9 cellular contexts compared by ENCODE assay signal in the genomic region with DNA sequence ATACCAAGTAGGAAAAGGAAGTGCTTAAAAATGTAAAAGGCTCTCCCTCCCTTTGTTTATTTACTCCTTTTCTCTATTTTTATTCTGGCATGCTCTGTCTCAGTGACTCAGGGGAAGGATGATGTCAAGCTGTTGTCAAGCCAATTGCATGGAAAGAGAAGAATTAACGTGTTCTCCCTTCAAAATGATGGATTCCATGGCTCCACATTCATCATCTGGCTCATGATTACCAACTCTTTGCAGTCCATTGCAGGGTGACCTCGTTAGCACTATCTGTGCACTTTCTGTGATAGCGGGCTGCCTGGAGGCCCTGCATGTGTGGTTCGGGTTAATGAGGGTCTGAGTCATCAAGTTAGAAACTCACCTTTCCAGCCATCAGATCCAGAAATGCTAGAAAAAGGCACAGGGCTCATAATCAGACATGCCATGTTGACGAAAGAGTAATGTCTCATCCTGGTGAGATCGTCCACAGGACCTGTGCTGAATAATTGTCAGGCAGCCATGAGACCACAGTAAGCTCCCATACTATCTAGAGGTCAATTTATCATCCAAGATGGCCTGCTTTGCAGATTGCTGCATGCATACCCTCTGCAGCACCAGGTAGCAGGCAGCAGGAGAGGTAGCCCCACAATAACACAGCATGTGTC.
DNase-seq lines count a peak whose midpoint lies in the region; ATAC-seq, FAIRE-seq and TF ChIP-seq lines count a peak whose summit lies in the region.
"Had no signal": no experiment of that assay in that cellular context is flagged by ENCODE, and none has a peak within 500 bp of the region (broad histone marks: within the 10 kb centered on the region; RNA-seq: fewer than 3 reads in every experiment).

No MANE protein-coding gene starts in this region.

- no peak overlapping the region for H3K4me3 Mint-ChIP-seq in MCF 10A (ENCODE audit: unreplicated experiment)
- no peak overlapping the region for H3K4me3 Mint-ChIP-seq in astrocyte (ENCODE audit: unreplicated experiment)
- H3K4me3 Mint-ChIP-seq: activated CD8-positive, alpha-beta memory T cell treated with anti-CD3 and anti-CD28 coated beads, Interleukin-2, amount 10 ng/mL, durations not matched to agents 7 days and 5 days had no signal

- H3K27me3 Mint-ChIP-seq in MCF 10A (ENCODE audit: insufficient read depth, unreplicated experiment) = no peaks in the 10 kb centered on the region
- H3K27me3 Mint-ChIP-seq in astrocyte (ENCODE audit: low read depth, unreplicated experiment) = no peaks in the 10 kb centered on the region
- H3K27me3 Mint-ChIP-seq: activated CD8-positive, alpha-beta memory T cell treated with anti-CD3 and anti-CD28 coated beads, Interleukin-2, amount 10 ng/mL, durations not matched to agents 7 days and 5 days had no signal

- FAIRE-seq in astrocyte (lab: Jason Lieb, UNC) (no peak), urothelium cell line (lab: Jason Lieb, UNC) (no peak)

- H3K9me3 ChIP-seq in breast epithelium (no peaks in the 10 kb centered on the region), astrocyte (ENCODE audit: insufficient read depth, low read depth, low read length) (no peaks in the 10 kb centered on the region), hepatocyte (ENCODE audit: low read depth) (no peaks in the 10 kb centered on the region)

- no peak overlapping the region for H3K27ac Mint-ChIP-seq in MCF 10A (ENCODE audit: low read depth, unreplicated experiment)
- H3K27ac Mint-ChIP-seq in astrocyte (ENCODE audit: unreplicated experiment) = peak overlapping the region; percentile 28
- H3K27ac Mint-ChIP-seq: activated CD8-positive, alpha-beta memory T cell treated with anti-CD3 and anti-CD28 coated beads, Interleukin-2, amount 10 ng/mL, durations not matched to agents 7 days and 5 days had no signal

- H3K4me1 Mint-ChIP-seq in MCF 10A (ENCODE audit: insufficient read depth, unreplicated experiment) (peaks cover 8% of the 10 kb centered on the region), astrocyte (ENCODE audit: low read depth, unreplicated experiment) (peaks cover 5% of the 10 kb centered on the region)
- H3K4me1 Mint-ChIP-seq: activated CD8-positive, alpha-beta memory T cell treated with anti-CD3 and anti-CD28 coated beads, Interleukin-2, amount 10 ng/mL, durations not matched to agents 7 days and 5 days had no signal

- H3K9ac ChIP-seq in astrocyte (ENCODE audit: low read length) = no peak overlapping the region

- H3K9me3 Mint-ChIP-seq in MCF 10A (ENCODE audit: unreplicated experiment) (no peaks in the 10 kb centered on the region), astrocyte (ENCODE audit: unreplicated experiment) (no peaks in the 10 kb centered on the region)

- H3K27ac ChIP-seq in breast epithelium = no peak overlapping the region
- no peak overlapping the region for H3K27ac ChIP-seq in astrocyte (ENCODE audit: low read depth, low read length)
- peak overlapping the region; percentile 42 for H3K27ac ChIP-seq in hepatocyte

- no peaks in the 10 kb centered on the region for H3K9me2 ChIP-seq in hepatocyte (replicated peaks; ENCODE audit: insufficient read depth)

- DNase-seq in MCF 10A (ENCODE audit: unreplicated experiment) (peak; percentile 47), breast epithelium (ENCODE audit: low spot score in 2 of 2) (no peak), astrocyte (ENCODE audit: low read depth) (peak; percentile 78), hepatocyte (ENCODE audit: low spot score) (peak; percentile 73), urothelium cell line (ENCODE audit: low spot score) (peak; percentile 4), NCI-H2107 treated with DMSO at 0.1 percent for 48 hours (lab: John Stamatoyannopoulos, UW; ENCODE audit: unreplicated experiment) (no peak)
- DNase-seq: activated CD8-positive, alpha-beta memory T cell treated with anti-CD3 and anti-CD28 coated beads, Interleukin-2, amount 10 ng/mL, durations not matched to agents 7 days and 5 days had no signal

- no peaks in the 10 kb centered on the region for H3K27me3 ChIP-seq in breast epithelium
- no peaks in the 10 kb centered on the region for H3K27me3 ChIP-seq in astrocyte (ENCODE audit: insufficient read depth, low read length)
- no peaks in the 10 kb centered on the region for H3K27me3 ChIP-seq in hepatocyte

- no peaks in the 10 kb centered on the region for H3K79me2 ChIP-seq in astrocyte (ENCODE audit: insufficient read depth, low read length)
- no peaks in the 10 kb centered on the region for H3K79me2 ChIP-seq in hepatocyte

- no peak overlapping the region for H3K4me3 ChIP-seq in breast epithelium
- no peak overlapping the region for H3K4me3 ChIP-seq in astrocyte (ENCODE audit: insufficient read depth, low read depth, low read length)
- no peak overlapping the region for H3K4me3 ChIP-seq in hepatocyte

- TF ChIP-seq POLR2A in breast epithelium (IDR thresholded peaks at IDR 0.05) = no peak

- H2AFZ ChIP-seq in astrocyte (ENCODE audit: low read depth, low read length) (no peak overlapping the region), hepatocyte (no peak overlapping the region)

- no peaks in the 10 kb centered on the region for H4K20me1 ChIP-seq in astrocyte (ENCODE audit: insufficient read depth, low read length)
- H4K20me1 ChIP-seq in hepatocyte (ENCODE audit: insufficient read depth, poor library complexity, severe bottlenecking) = no peaks in the 10 kb centered on the region

- ATAC-seq in GM21526 (IDR thresholded peaks at IDR 0.05; ENCODE audit: low FRiP score, unreplicated experiment) (no peak), HG02623 (IDR thresholded peaks at IDR 0.05; ENCODE audit: unreplicated experiment) (no peak)
- ATAC-seq: activated CD8-positive, alpha-beta memory T cell treated with anti-CD3 and anti-CD28 coated beads, Interleukin-2, amount 10 ng/mL, durations not matched to agents 7 days and 5 days had no signal

- H3K36me3 Mint-ChIP-seq in MCF 10A (ENCODE audit: insufficient read depth, unreplicated experiment) = no peaks in the 10 kb centered on the region
- H3K36me3 Mint-ChIP-seq in astrocyte (ENCODE audit: low read depth, unreplicated experiment) = no peaks in the 10 kb centered on the region

- H3K4me1 ChIP-seq in breast epithelium (no peaks in the 10 kb centered on the region), astrocyte (ENCODE audit: insufficient read depth, low read length) (peaks cover 7% of the 10 kb centered on the region), hepatocyte (ENCODE audit: insufficient read depth) (peaks cover 5% of the 10 kb centered on the region)

- CTCF ChIA-PET in MCF 10A (lab: Yijun Ruan, JAX) = interaction anchor here (0.6 to 1.2 kb wide), 2 partner anchors 8 to 185 kb away, joined by 3 to 4 read pairs; no protein-coding TSS in a partner anchor

- 22% methylated on average over 6 of the region's 6 CpGs for WGBS in hepatocyte (ENCODE audit: low lambda C conversion rate, missing lambda C conversion rate)

- no TSS peak for BruUV-seq in MCF 10A (replicated peaks; lab: Mats Ljungman, UMichigan)

- no peak for TF ChIP-seq CTCF in MCF 10A (IDR thresholded peaks at IDR 0.05; ENCODE audit: unreplicated experiment)
- no peak for TF ChIP-seq CTCF in breast epithelium (IDR thresholded peaks at IDR 0.05)
- no peak for TF ChIP-seq CTCF in astrocyte (IDR thresholded peaks at IDR 0.05; ENCODE audit: insufficient read depth, low read depth, low read length)
- no peak for TF ChIP-seq CTCF in hepatocyte (IDR thresholded peaks at IDR 0.05; ENCODE audit: poor library complexity)

- peak overlapping the region; percentile 27 for H3K4me2 ChIP-seq in astrocyte (ENCODE audit: low read length)
- no peak overlapping the region for H3K4me2 ChIP-seq in hepatocyte

- POLR2A ChIA-PET in MCF 10A (lab: Yijun Ruan, JAX) = interaction anchor here (0.6 to 1.9 kb wide), 4 partner anchors 77 to 341 kb away, joined by 3 to 8 read pairs (median 4); a partner anchor contains a TSS

- no peaks in the 10 kb centered on the region for H3K36me3 ChIP-seq in breast epithelium
- H3K36me3 ChIP-seq in astrocyte (ENCODE audit: insufficient read depth, low read length) = no peaks in the 10 kb centered on the region
- no peaks in the 10 kb centered on the region for H3K36me3 ChIP-seq in hepatocyte (replicated peaks; ENCODE audit: insufficient read depth, low read depth)

- intact Hi-C loops in MCF 10A (cut with micrococcal nuclease) (no loop called here), breast epithelium (cut with DNase I; ENCODE audit: low total_unique reads) (loop anchor here (2.0 kb wide), 1 partner anchor 38 kb away; no protein-coding TSS in a partner anchor)

Comparison
In these comparisons a context has a peak if more than half of its experiments do, and no peak if none do; other contexts are left out.
1. DNase-seq: peak in MCF 10A (single experiment), astrocyte (single experiment), hepatocyte (single experiment) and urothelium cell line (single experiment); none in breast epithelium (0 of 2) and NCI-H2107 treated with DMSO at 0.1 percent for 48 hours (single experiment).